ENCODE assay signal across 8 cellular contexts in genomic region chr3:141331370-141332318, GRCh38. TPM values are rescaled to one million over a fixed set of nuclear protein-coding genes. Genes with fewer than 3 reads are reported as not detected.
DNase-seq lines count a peak whose midpoint lies in the region; ATAC-seq and TF ChIP-seq lines count a peak whose summit lies in the region.

No MANE protein-coding gene starts in this region.

- H3K79me2 ChIP-seq in fibroblast of lung (ENCODE audit: control insufficient read depth, insufficient read depth, low read length) = no peaks in the 10 kb centered on the region

- peak overlapping the region; percentile 57 for H3K9ac ChIP-seq in fibroblast of lung (ENCODE audit: insufficient read depth, low read length)

- 42 to 52% (median 44%) methylated on average over 9 of the region's 9 CpGs for WGBS in psoas muscle, 3 donors

- ATAC-seq in psoas muscle (peak; percentile 68 to 87 (median 84)), HG02798 (IDR thresholded peaks at IDR 0.05; ENCODE audit: poor library complexity, unreplicated experiment) (no peak)
- no peak for ATAC-seq in activated CD8-positive, alpha-beta memory T cell treated with anti-CD3 and anti-CD28 coated beads, Interleukin-2, amount 10 ng/mL, durations not matched to agents 7 days and 5 days

- DNase-seq in GM04504 (ENCODE audit: low read depth) = peak; percentile 89
- peak; percentile 69 for DNase-seq in NCI-H460 (ENCODE audit: extremely low read depth, low read depth)
- DNase-seq in fibroblast of lung (ENCODE audit: low read depth in 2 of 2) = peak; percentile 95 to 99
- DNase-seq in psoas muscle = peak; percentile 84 to 88
- DNase-seq in activated CD8-positive, alpha-beta memory T cell treated with anti-CD3 and anti-CD28 coated beads, Interleukin-2, amount 10 ng/mL, durations not matched to agents 7 days and 5 days = no peak
- DNase-seq in H7 = no peak
- no peak for DNase-seq in GM13977 (ENCODE audit: low spot score)

- no peak overlapping the region for H2AFZ ChIP-seq in fibroblast of lung (ENCODE audit: low read length)

- H3K36me3 ChIP-seq in fibroblast of lung (ENCODE audit: control insufficient read depth, insufficient read depth, low read length) (no peaks in the 10 kb centered on the region), psoas muscle (ENCODE audit: insufficient read depth in 1 of 2, low read depth in 1 of 2) (no peaks in the 10 kb centered on the region), H7 (replicated peaks; ENCODE audit: control insufficient read depth, insufficient read depth, low read length) (no peaks in the 10 kb centered on the region)

- peak overlapping the region; percentile 28 for H3K4me2 ChIP-seq in fibroblast of lung (ENCODE audit: extremely low read depth, insufficient read depth, low read length)

- peak overlapping the region; percentile 83 for H3K27ac ChIP-seq in fibroblast of lung (ENCODE audit: insufficient read depth, low read length)
- peak overlapping the region; percentile 20 for H3K27ac ChIP-seq in psoas muscle

- H3K9me3 Mint-ChIP-seq in activated CD8-positive, alpha-beta memory T cell treated with anti-CD3 and anti-CD28 coated beads, Interleukin-2, amount 10 ng/mL, durations not matched to agents 7 days and 5 days (ENCODE audit: low read depth) = no peaks in the 10 kb centered on the region

- CTCF ChIA-PET in activated CD8-positive, alpha-beta memory T cell treated with anti-CD3 and anti-CD28 coated beads, Interleukin-2, amount 10 ng/mL, durations not matched to agents 7 days and 5 days (lab: Charles Lee) = interaction anchor here (0.7 to 2.8 kb wide), 3 partner anchors 20 to 29 kb away, joined by 3 to 8 read pairs (median 4); no protein-coding TSS in a partner anchor

- H4K20me1 ChIP-seq in fibroblast of lung (ENCODE audit: control insufficient read depth, extremely low read depth, insufficient read depth, low read length) = no peaks in the 10 kb centered on the region

- no peak overlapping the region for H3K27ac Mint-ChIP-seq in activated CD8-positive, alpha-beta memory T cell treated with anti-CD3 and anti-CD28 coated beads, Interleukin-2, amount 10 ng/mL, durations not matched to agents 7 days and 5 days

- H3K9me3 ChIP-seq in fibroblast of lung (ENCODE audit: control insufficient read depth, insufficient read depth, low read depth, low read length) = no peaks in the 10 kb centered on the region
- H3K9me3 ChIP-seq in psoas muscle = no peaks in the 10 kb centered on the region

- H3K4me3 ChIP-seq in fibroblast of lung (replicated peaks in 1 of 4; ENCODE audit: control extremely low read depth in 1 of 4, insufficient read depth in 1 of 4, low read depth in 3 of 4, low read length in 4 of 4) (no peak overlapping the region), psoas muscle (no peak overlapping the region), H7 (ENCODE audit: insufficient read depth, low read depth, low read length) (no peak overlapping the region)

- TF ChIP-seq CTCF in fibroblast of lung (conservative IDR thresholded peaks at IDR 0.05 in 1 of 2, IDR thresholded peaks at IDR 0.05 in 1 of 2; ENCODE audit: low read depth in 1 of 2, low read length in 2 of 2) = no peak
- no peak for TF ChIP-seq CTCF in psoas muscle (IDR thresholded peaks at IDR 0.05)
- TF ChIP-seq CTCF in GM13977 (IDR thresholded peaks at IDR 0.05; ENCODE audit: extremely low read depth, insufficient read depth, missing control alignments) = no peak

- peaks cover 2% of the 10 kb centered on the region for H3K36me3 Mint-ChIP-seq in activated CD8-positive, alpha-beta memory T cell treated with anti-CD3 and anti-CD28 coated beads, Interleukin-2, amount 10 ng/mL, durations not matched to agents 7 days and 5 days

- no peak overlapping the region for H3K4me3 Mint-ChIP-seq in activated CD8-positive, alpha-beta memory T cell treated with anti-CD3 and anti-CD28 coated beads, Interleukin-2, amount 10 ng/mL, durations not matched to agents 7 days and 5 days

- in situ Hi-C loops in GM13977 (cut with MboI; ENCODE audit: low pct_unique_long_range_greater_than_20kb, low sequenced_read_pairs, unreplicated experiment) = no loop called here

- H3K4me1 Mint-ChIP-seq in activated CD8-positive, alpha-beta memory T cell treated with anti-CD3 and anti-CD28 coated beads, Interleukin-2, amount 10 ng/mL, durations not matched to agents 7 days and 5 days = peaks cover 9% of the 10 kb centered on the region

- H3K27me3 Mint-ChIP-seq in activated CD8-positive, alpha-beta memory T cell treated with anti-CD3 and anti-CD28 coated beads, Interleukin-2, amount 10 ng/mL, durations not matched to agents 7 days and 5 days = no peaks in the 10 kb centered on the region

- H3K4me1 ChIP-seq in fibroblast of lung (ENCODE audit: control insufficient read depth, extremely low read depth, insufficient read depth, low read length) (peaks cover 38% of the 10 kb centered on the region), psoas muscle (no peaks in the 10 kb centered on the region)

- intact Hi-C loops in psoas muscle (cut with DNase I) = no loop called here

- H3K27me3 ChIP-seq in fibroblast of lung (ENCODE audit: control insufficient read depth, insufficient read depth, low read length) (no peaks in the 10 kb centered on the region), psoas muscle (ENCODE audit: insufficient read depth in 3 of 3, low read length in 2 of 3) (no peaks in the 10 kb centered on the region), H7 (ENCODE audit: control insufficient read depth, insufficient read depth, low read length) (no peaks in the 10 kb centered on the region)

RNA-seq across cellular contexts. Expression of gene ZBTB38, which starts 36.7 kb away (rescaled TPM):
- total RNA-seq in NCI-H460 (2014; rRNA removed; shearing (Covaris generic)) = 252 and 300 TPM in 2 replicates
- polyA plus RNA-seq in NCI-H460 (2014; cell fraction: nucleus; rRNA removed) = 35.6 and 64.1 TPM in 2 replicates
- 142 and 191 TPM in 2 replicates for total RNA-seq in fibroblast of lung
- 64.0 and 96.0 TPM in 2 replicates for polyA plus RNA-seq in fibroblast of lung
- polyA plus RNA-seq in fibroblast of lung (2012) = 41.3 and 85.4 TPM in 2 replicates
- polyA minus RNA-seq in fibroblast of lung (ENCODE audit: low replicate concordance) = 105 and 128 TPM in 2 replicates
- 100 to 1,000 TPM in 1 of 4 donors, 10 to 100 TPM in 3; 56.7 to 212 (median 87.0) TPM for total RNA-seq in psoas muscle
- polyA plus RNA-seq in psoas muscle = 10 to 100 TPM; 24.2 to 61.7 (median 48.7) TPM
- 10 to 100 TPM; 42.5 to 49.4 TPM for total RNA-seq in activated CD8-positive, alpha-beta memory T cell treated with anti-CD3 and anti-CD28 coated beads, Interleukin-2, amount 10 ng/mL, durations not matched to agents 7 days and 5 days
- 6.7 and 9.5 TPM in 2 replicates for total RNA-seq in H7 (2014; rRNA removed; shearing (Covaris generic))

Comparison
In these comparisons a context has a peak if more than half of its experiments do, and no peak if none do; other contexts are left out.
1. DNase-seq: peak in GM04504 (single experiment), NCI-H460 (single experiment), fibroblast of lung (2 of 2) and psoas muscle (2 of 2); none in activated CD8-positive, alpha-beta memory T cell treated with anti-CD3 and anti-CD28 coated beads, Interleukin-2, amount 10 ng/mL, durations not matched to agents 7 days and 5 days (single experiment), H7 (single experiment) and GM13977 (single experiment).
2. ATAC-seq: peak in psoas muscle (4 of 4); none in activated CD8-positive, alpha-beta memory T cell treated with anti-CD3 and anti-CD28 coated beads, Interleukin-2, amount 10 ng/mL, durations not matched to agents 7 days and 5 days (single experiment) and HG02798 (single experiment).